In the genomic region with DNA sequence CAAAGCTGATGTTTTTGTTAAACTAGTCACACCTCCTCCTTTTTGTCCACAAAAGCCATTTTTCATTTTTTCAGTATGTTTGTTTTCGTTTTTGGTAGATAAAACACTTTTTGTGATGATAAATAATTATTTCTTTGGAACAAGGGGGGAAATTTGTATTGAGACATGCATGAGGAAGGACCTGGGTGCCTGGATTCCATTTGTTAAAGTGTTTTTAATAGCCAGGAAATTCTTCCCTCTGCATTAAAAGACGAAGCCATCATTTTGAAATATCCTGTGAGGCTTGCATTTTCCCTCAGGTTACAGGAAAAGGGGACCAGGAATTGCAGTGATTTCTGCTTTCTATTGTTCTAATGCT, we compare ENCODE assay signal across 13 cellular contexts. TPM values are rescaled to one million over a fixed set of nuclear protein-coding genes. Genes with fewer than 3 reads are reported as not detected.
DNase-seq lines count a peak whose midpoint lies in the region; ATAC-seq and TF ChIP-seq lines count a peak whose summit lies in the region.
"Had no signal": no experiment of that assay in that cellular context is flagged by ENCODE, and none has a peak within 500 bp of the region (broad histone marks: within the 10 kb centered on the region; RNA-seq: fewer than 3 reads in every experiment).

No MANE protein-coding gene starts in this region.

- peak overlapping the region; percentile 50 for H3K4me2 ChIP-seq in GM23248 (ENCODE audit: unreplicated experiment)
- H3K4me2 ChIP-seq in neural progenitor cell: no peak overlapping the region

- H3K4me3 ChIP-seq in GM23248 (no peak overlapping the region), neural progenitor cell (no peak overlapping the region)
- H3K4me3 ChIP-seq: hepatocyte, testis had no signal

- H3K36me3 ChIP-seq in GM23248 (ENCODE audit: low read depth): no peaks in the 10 kb centered on the region
- no peaks in the 10 kb centered on the region for H3K36me3 ChIP-seq in neural progenitor cell
- H3K36me3 ChIP-seq: Peyer's patch had no signal

- H3F3A ChIP-seq in GM23248 (ENCODE audit: insufficient read depth) (peaks cover 25% of the 10 kb centered on the region), neural progenitor cell (ENCODE audit: low read depth) (no peaks in the 10 kb centered on the region)

- no peaks in the 10 kb centered on the region for H3K27me3 ChIP-seq in GM23248 (replicated peaks; ENCODE audit: insufficient read depth)
- no peaks in the 10 kb centered on the region for H3K27me3 ChIP-seq in neural progenitor cell
- H3K27me3 ChIP-seq: Peyer's patch, testis had no signal

- no peaks in the 10 kb centered on the region for H3K9me3 Mint-ChIP-seq in T-helper 2 cell treated with Interferon-gamma antibody and Interleukin-4, amounts not matched to agents 5 μg/mL and 100 μg/mL, for 36 hours
- H3K9me3 Mint-ChIP-seq in activated naive CD8-positive, alpha-beta T cell treated with anti-CD3 and anti-CD28 coated beads for 36 hours: no peaks in the 10 kb centered on the region
- H3K9me3 Mint-ChIP-seq in neural progenitor cell: no peaks in the 10 kb centered on the region

- H3K27me3 Mint-ChIP-seq in T-helper 2 cell treated with Interferon-gamma antibody and Interleukin-4, amounts not matched to agents 5 μg/mL and 100 μg/mL, for 36 hours (ENCODE audit: low read depth): no peaks in the 10 kb centered on the region
- no peaks in the 10 kb centered on the region for H3K27me3 Mint-ChIP-seq in activated naive CD8-positive, alpha-beta T cell treated with anti-CD3 and anti-CD28 coated beads for 36 hours
- peaks cover 2% of the 10 kb centered on the region for H3K27me3 Mint-ChIP-seq in neural progenitor cell (ENCODE audit: insufficient read depth, low read depth)

- DNase-seq in T-helper 2 cell treated with Interferon-gamma antibody and Interleukin-4, amounts not matched to agents 5 μg/mL and 100 μg/mL, for 36 hours (ENCODE audit: low spot score): no peak
- DNase-seq in T-helper 2 cell (no peak), GM23248 (no peak), neural progenitor cell (ENCODE audit: low spot score) (no peak), amniotic stem cell (lab: John Stamatoyannopoulos, UW) (no peak)
- DNase-seq in activated naive CD8-positive, alpha-beta T cell treated with anti-CD3 and anti-CD28 coated beads for 36 hours: no peak

- H3K9ac ChIP-seq in GM23248 (peak overlapping the region; percentile 34; the same call in 1 of the 2 replicates), neural progenitor cell (no peak overlapping the region)

- H3K4me1 Mint-ChIP-seq in T-helper 2 cell treated with Interferon-gamma antibody and Interleukin-4, amounts not matched to agents 5 μg/mL and 100 μg/mL, for 36 hours (ENCODE audit: low read depth): peaks cover 48% of the 10 kb centered on the region
- peaks cover 46% of the 10 kb centered on the region for H3K4me1 Mint-ChIP-seq in activated naive CD8-positive, alpha-beta T cell treated with anti-CD3 and anti-CD28 coated beads for 36 hours
- H3K4me1 Mint-ChIP-seq in neural progenitor cell: peaks cover 24% of the 10 kb centered on the region

- H4K20me1 ChIP-seq in GM23248 (ENCODE audit: insufficient read depth) (no peaks in the 10 kb centered on the region), neural progenitor cell (ENCODE audit: low read depth) (no peaks in the 10 kb centered on the region)

- no peaks in the 10 kb centered on the region for H3K36me3 Mint-ChIP-seq in T-helper 2 cell treated with Interferon-gamma antibody and Interleukin-4, amounts not matched to agents 5 μg/mL and 100 μg/mL, for 36 hours (ENCODE audit: low read depth)
- no peaks in the 10 kb centered on the region for H3K36me3 Mint-ChIP-seq in activated naive CD8-positive, alpha-beta T cell treated with anti-CD3 and anti-CD28 coated beads for 36 hours
- no peaks in the 10 kb centered on the region for H3K36me3 Mint-ChIP-seq in neural progenitor cell

- H3K9me3 ChIP-seq in GM23248 (ENCODE audit: low read depth): no peaks in the 10 kb centered on the region
- no peaks in the 10 kb centered on the region for H3K9me3 ChIP-seq in neural progenitor cell (ENCODE audit: low read depth)
- H3K9me3 ChIP-seq: Peyer's patch, testis had no signal

- H2AFZ ChIP-seq in GM23248 (peak overlapping the region; percentile 73), neural progenitor cell (replicated peaks) (peak overlapping the region; percentile 7)

- H3K27ac Mint-ChIP-seq in T-helper 2 cell treated with Interferon-gamma antibody and Interleukin-4, amounts not matched to agents 5 μg/mL and 100 μg/mL, for 36 hours: peak overlapping the region; percentile 9
- no peak overlapping the region for H3K27ac Mint-ChIP-seq in activated naive CD8-positive, alpha-beta T cell treated with anti-CD3 and anti-CD28 coated beads for 36 hours
- H3K27ac Mint-ChIP-seq in neural progenitor cell: peak overlapping the region; percentile 34

- H3K4me1 ChIP-seq in GM23248 (ENCODE audit: insufficient read depth) (peaks cover 43% of the 10 kb centered on the region), neural progenitor cell (no peaks in the 10 kb centered on the region)

- in situ Hi-C loops in GM23248 (cut with MboI): loop anchor here (25.0 kb wide), 1 partner anchor 328 kb away; no protein-coding TSS in a partner anchor

- 2 to 3% methylated on average over 2 of the region's 2 CpGs for WGBS in GM23248 (ENCODE audit: low coverage in 1 of 2, low lambda C conversion rate in 2 of 2, missing lambda C conversion rate in 2 of 2), 2 experiments

- H3K79me2 ChIP-seq in GM23248 (ENCODE audit: insufficient read depth) (0 out of 2 replicates have a peak, but pooled peaks cover 9% of the 10 kb centered on the region), neural progenitor cell (ENCODE audit: low read depth) (no peaks in the 10 kb centered on the region)
- H3K79me2 ChIP-seq: hepatocyte had no signal

- no peak for TF ChIP-seq CTCF in neural progenitor cell (IDR thresholded peaks at IDR 0.05)

- ATAC-seq in GM18502 (IDR thresholded peaks at IDR 0.05; ENCODE audit: poor library complexity, unreplicated experiment) (no peak), HG03095 (IDR thresholded peaks at IDR 0.05; ENCODE audit: unreplicated experiment) (no peak)

- H3K9me2 ChIP-seq in GM23248 (ENCODE audit: insufficient read depth): no peaks in the 10 kb centered on the region

- H3K4me3 Mint-ChIP-seq in T-helper 2 cell treated with Interferon-gamma antibody and Interleukin-4, amounts not matched to agents 5 μg/mL and 100 μg/mL, for 36 hours: peak overlapping the region; percentile 64
- H3K4me3 Mint-ChIP-seq in activated naive CD8-positive, alpha-beta T cell treated with anti-CD3 and anti-CD28 coated beads for 36 hours: peak overlapping the region; percentile 15
- no peak overlapping the region for H3K4me3 Mint-ChIP-seq in neural progenitor cell

- H3K27ac ChIP-seq in GM23248 (no peak overlapping the region), neural progenitor cell (no peak overlapping the region)
- H3K27ac ChIP-seq: hepatocyte, testis had no signal

RNA-seq across cellular contexts. Expression of gene CTLA4, which starts 52.1 kb away (rescaled TPM):
- not detected in 2 replicates for total RNA-seq in GM23248 (2014; rRNA removed; shearing (Covaris generic))
- not detected in 2 replicates for polyA plus RNA-seq in GM23248 (2016; fragmentation: Nextera tagmentation; extraction: Ambion mirVana)
- total RNA-seq in activated naive CD8-positive, alpha-beta T cell treated with anti-CD3 and anti-CD28 coated beads for 36 hours: 10 to 100 TPM; 45.6 to 50.9 TPM
- total RNA-seq in neural progenitor cell (ENCODE audit: low replicate concordance): not detected in 2 replicates
- total RNA-seq: hepatocyte, NCI-H460 had no signal
- polyA plus RNA-seq: aorta, hepatocyte had no signal

Comparison
In these comparisons a context has a peak if more than half of its experiments do, and no peak if none do; other contexts are left out.
1. RNA of gene CTLA4, which starts 52.1 kb away (total RNA-seq): 45.6 to 50.9 TPM in activated naive CD8-positive, alpha-beta T cell treated with anti-CD3 and anti-CD28 coated beads for 36 hours; not detected in GM23248 and not detected in neural progenitor cell; every median in the first group is over 10 times any median in the second.